Comparison of ENCODE assay signal across 8 cellular contexts in the genomic region with DNA sequence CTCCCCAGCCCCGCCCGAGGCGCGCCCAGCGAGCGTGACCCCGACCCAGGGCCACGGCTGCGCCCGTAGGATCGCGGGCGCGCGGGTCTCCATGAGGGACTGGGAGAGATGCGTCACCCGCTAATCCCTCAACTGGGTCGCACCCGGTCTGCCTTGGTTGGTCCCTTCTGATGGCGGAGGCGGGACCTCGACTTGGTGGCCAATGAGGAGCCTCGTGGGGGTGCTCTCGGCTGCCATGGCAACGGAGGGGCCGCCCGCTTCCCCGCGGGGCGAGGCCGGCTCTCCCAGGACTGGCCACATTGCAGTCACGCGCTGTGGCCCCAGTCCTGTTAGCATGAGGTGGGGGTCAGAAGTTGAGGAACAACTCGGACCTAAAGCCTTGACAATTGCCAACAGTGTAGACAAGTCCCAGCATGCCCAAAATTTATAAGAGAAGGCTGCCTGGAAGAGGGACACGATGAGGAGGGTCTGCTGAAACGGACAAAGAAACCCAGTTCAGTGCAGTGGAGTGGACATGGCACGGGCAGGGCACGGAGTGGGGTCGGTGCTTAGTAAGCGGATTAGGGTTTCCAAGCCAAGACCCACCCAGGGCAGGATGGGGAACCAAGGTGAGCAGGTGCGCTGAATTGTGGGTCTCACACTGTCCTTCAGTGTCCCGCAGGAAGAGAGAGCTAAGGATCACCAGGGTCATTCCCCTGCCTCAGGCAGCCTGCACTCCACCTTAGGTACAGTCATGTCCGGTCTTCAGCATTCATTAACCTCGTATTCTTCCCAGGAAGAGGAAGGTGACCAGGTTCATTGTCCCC. TPM values are rescaled to one million over a fixed set of nuclear protein-coding genes. Genes with fewer than 3 reads are reported as not detected.
A peak's percentile ranks its signal among the peaks of the same experiment; 100 is the strongest.
DNase-seq lines count a peak whose midpoint lies in the region; ATAC-seq and TF ChIP-seq lines count a peak whose summit lies in the region.

No MANE protein-coding gene starts in this region.

- peak in 1 of 2 donors; percentile 94 for TF ChIP-seq POLR2A in vagina (IDR thresholded peaks at IDR 0.05)

- no peak for TF ChIP-seq CTCF in GM12865 (IDR thresholded peaks at IDR 0.05; ENCODE audit: insufficient read depth, low read depth, low read length, missing control alignments)
- no peak for TF ChIP-seq CTCF in vagina (IDR thresholded peaks at IDR 0.05)

- no peaks in the 10 kb centered on the region for H3K4me1 ChIP-seq in right cardiac atrium (ENCODE audit: control insufficient read depth, insufficient read depth, low read length)
- peaks cover 22% of the 10 kb centered on the region for H3K4me1 ChIP-seq in vagina

- H3K4me3 ChIP-seq in GM12865 (ENCODE audit: low read depth, low read length) = peak overlapping the region; percentile 62
- peak overlapping the region; percentile 51 for H3K4me3 ChIP-seq in right cardiac atrium (ENCODE audit: low read length)
- H3K4me3 ChIP-seq in vagina = peak overlapping the region; percentile 48 to 59

- ATAC-seq in HG02623 (IDR thresholded peaks at IDR 0.05; ENCODE audit: unreplicated experiment) = peak; percentile 62
- ATAC-seq in right cardiac atrium = peak; percentile 97

- intact Hi-C loops in right cardiac atrium (cut with DNase I) (no loop called here), vagina (cut with DNase I) (no loop called here)

- no peaks in the 10 kb centered on the region for H3K36me3 ChIP-seq in vagina

- H3K27me3 ChIP-seq in right cardiac atrium (ENCODE audit: control insufficient read depth, insufficient read depth) (no peaks in the 10 kb centered on the region), vagina (no peaks in the 10 kb centered on the region)

- H3K9me3 ChIP-seq in right cardiac atrium (ENCODE audit: control insufficient read depth, low read length) = no peaks in the 10 kb centered on the region
- no peaks in the 10 kb centered on the region for H3K9me3 ChIP-seq in vagina

- H3K27ac ChIP-seq in right cardiac atrium (ENCODE audit: low read length) (peak overlapping the region; percentile 94), vagina (peak overlapping the region; percentile 96)

- WGBS in right cardiac atrium = 15% methylated on average over 44 of the region's 44 CpGs

- DNase-seq in GM12865 (ENCODE audit: low read depth) (peak; percentile 99), NCI-H1105 (lab: John Stamatoyannopoulos, UW) (peak; percentile 85), T-helper 1 cell (peak; percentile 79 to 97 (median 83)), amygdala (lab: John Stamatoyannopoulos, UW) (peak in 55 of 56 donors; percentile 40 to 99 (median 94)), right cardiac atrium (peak; percentile 99 to 100 (median 99)), pulmonary artery endothelial cell (ENCODE audit: low read depth, low spot score) (peak; percentile 93), vagina (ENCODE audit: extremely low spot score in 2 of 2) (peak in 1 of 2 donors; percentile 99)

RNA-seq across cellular contexts. Expression of gene DDIT4, which starts 24.4 kb away (rescaled TPM):
- total RNA-seq in right cardiac atrium (100 to 1,000 TPM in 1 of 4 donors, 10 to 100 TPM in 3; 33.0 to 113 (median 76.5) TPM), pulmonary artery endothelial cell (133 and 170 TPM in 2 replicates), vagina (1,063 TPM)
- polyA plus RNA-seq in right cardiac atrium = 53.6 TPM

RNA-seq across cellular contexts. Expression of gene DNAJB12, which starts 56.5 kb away (rescaled TPM):
- total RNA-seq in right cardiac atrium (10 to 100 TPM; 26.9 to 35.0 (median 30.9) TPM), pulmonary artery endothelial cell (26.2 and 27.8 TPM in 2 replicates), vagina (29.7 TPM)
- 25.8 TPM for polyA plus RNA-seq in right cardiac atrium
